In genomic region chr2:115122701-115123100, GRCh38 we compare ENCODE assay signal across 26 cellular contexts.
DNase-seq lines count a peak whose midpoint lies in the region; FAIRE-seq lines count a peak whose summit lies in the region.
"Had no signal": no experiment of that assay in that cellular context is flagged by ENCODE, and none has a peak within 500 bp of the region (broad histone marks: within the 10 kb centered on the region; RNA-seq: fewer than 3 reads in every experiment).

No MANE protein-coding gene starts in this region.

- no peak for FAIRE-seq in urothelium cell line (lab: Jason Lieb, UNC)
- FAIRE-seq: GM19239, H54 had no signal

- intact Hi-C loops in posterior cingulate gyrus (cut with DNase I), result no loop called here

- DNase-seq in DMS53 (lab: John Stamatoyannopoulos, UW) (peak; percentile 42), DMS53 treated with DMSO at 0.1 percent for 48 hours (lab: John Stamatoyannopoulos, UW; ENCODE audit: unreplicated experiment) (no peak), SW480 (ENCODE audit: low spot score) (peak; percentile 16), islet precursor cell (peak; percentile 91), urothelium cell line (ENCODE audit: low spot score) (peak; percentile 10), posterior cingulate gyrus (no peak), NCI-H69 (lab: John Stamatoyannopoulos, UW) (no peak), SK-N-DZ (ENCODE audit: low spot score) (no peak)
- DNase-seq: Caco-2; CD8-positive, alpha-beta T cell; DMS 273 treated with DMSO at 0.1 percent for 48 hours; DND-41; Karpas-422; MV-4-11; NCI-H1105; NCI-H1436 treated with DMSO at 0.1 percent for 48 hours; NCI-H187 treated with DMSO at 0.1 percent for 48 hours; NCI-H2107; NCI-H524; NCI-H82; NK-92 treated with Interleukin-12 subunit alpha and Interleukin-12 subunit beta, amount 100 ng/mL, for 24 hours; PC-9; RPMI8226; SHP77 had no signal

Comparison
In these comparisons a context has a peak if more than half of its experiments do, and no peak if none do; other contexts are left out.
1. DNase-seq: peak in DMS53 (single experiment), SW480 (single experiment), islet precursor cell (single experiment) and urothelium cell line (single experiment); none in DMS53 treated with DMSO at 0.1 percent for 48 hours (single experiment), posterior cingulate gyrus (0 of 10), NCI-H69 (single experiment) and SK-N-DZ (single experiment).